23 cellular contexts compared by ENCODE assay signal in the genomic region with DNA sequence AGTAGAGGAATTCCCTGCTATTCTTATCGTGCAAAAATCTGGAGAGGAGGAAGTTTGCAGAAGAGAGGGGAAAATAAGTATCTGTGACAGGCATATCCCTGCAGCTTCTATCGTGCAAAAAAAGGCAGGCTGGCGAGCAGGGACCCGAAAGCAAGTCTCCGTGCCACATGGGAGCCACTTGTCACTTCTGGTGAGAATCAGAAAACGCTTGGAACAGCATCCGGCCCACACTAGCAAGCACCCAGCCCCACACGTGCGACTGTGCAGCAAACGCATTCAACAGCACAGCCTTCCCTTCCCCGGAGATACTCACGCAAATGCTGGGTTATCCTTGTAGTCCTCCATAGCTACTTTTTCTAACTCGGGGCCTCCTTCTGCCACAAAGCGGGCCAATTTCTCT. TPM values are rescaled to one million over a fixed set of nuclear protein-coding genes. Genes with fewer than 3 reads are reported as not detected.
DNase-seq lines count a peak whose midpoint lies in the region; ATAC-seq and TF ChIP-seq lines count a peak whose summit lies in the region.
"Had no signal": no experiment of that assay in that cellular context is flagged by ENCODE, and none has a peak within 500 bp of the region (broad histone marks: within the 10 kb centered on the region; RNA-seq: fewer than 3 reads in every experiment).

No MANE protein-coding gene starts in this region.

- H2AFZ ChIP-seq in osteoblast (ENCODE audit: low read length) = no peak overlapping the region

- H3K4me1 Mint-ChIP-seq in memory B cell = no peaks in the 10 kb centered on the region
- H3K4me1 Mint-ChIP-seq: B cell had no signal

- no peaks in the 10 kb centered on the region for H3K79me2 ChIP-seq in osteoblast (ENCODE audit: insufficient read depth, low read length)

- no peak for TF ChIP-seq CTCF in osteoblast (IDR thresholded peaks at IDR 0.05; ENCODE audit: extremely low read depth, low read depth, low read length)

- H3K36me3 Mint-ChIP-seq in memory B cell = peaks cover 20% of the 10 kb centered on the region

- H3K27me3 ChIP-seq in H7 (ENCODE audit: control insufficient read depth, insufficient read depth, low read length) (no peaks in the 10 kb centered on the region), osteoblast (ENCODE audit: insufficient read depth, low read length) (no peaks in the 10 kb centered on the region)
- H3K27me3 ChIP-seq: BLaER1 treated with 17β-estradiol and CSF1 and Interleukin-3, amounts not matched to agents 10 nM and 100 nM had no signal

- no peak overlapping the region for H3K4me3 Mint-ChIP-seq in memory B cell
- H3K4me3 Mint-ChIP-seq: B cell; CD4-positive, alpha-beta T cell; CD8-positive, alpha-beta T cell had no signal

- ATAC-seq in memory B cell (ENCODE audit: low read depth) = no peak
- ATAC-seq: A549; CD8-positive, alpha-beta T cell; GM12878 had no signal

- DNase-seq in H7 (peak; percentile 19), memory B cell (ENCODE audit: low spot score in 2 of 2) (no peak), osteoblast (ENCODE audit: insufficient read length, low spot score, missing footprints) (peak; percentile 58), NCI-H146 treated with DMSO at 0.1 percent for 48 hours (lab: John Stamatoyannopoulos, UW; ENCODE audit: unreplicated experiment) (no peak), DMS53 treated with DMSO at 0.1 percent for 48 hours (lab: John Stamatoyannopoulos, UW; ENCODE audit: unreplicated experiment) (no peak), T1000 (lab: John Stamatoyannopoulos, UW) (no peak)
- DNase-seq: AML-193; Caco-2; Calu3; CD4-positive, alpha-beta T cell; CD8-positive, alpha-beta T cell; DMS79; DND-41; EL; GDM1 had no signal

- H3K4me3 ChIP-seq in H7 (ENCODE audit: insufficient read depth, low read depth, low read length) (no peak overlapping the region), osteoblast (ENCODE audit: insufficient read depth, low read length) (no peak overlapping the region)
- H3K4me3 ChIP-seq: A549; BLaER1 treated with 17β-estradiol and CSF1 and Interleukin-3, amounts not matched to agents 10 nM and 100 nM; GM12878 had no signal

- peaks cover 10% of the 10 kb centered on the region for H3K36me3 ChIP-seq in H7 (replicated peaks; ENCODE audit: control insufficient read depth, insufficient read depth, low read length)
- H3K36me3 ChIP-seq in osteoblast (ENCODE audit: insufficient read depth, low read length) = peaks cover 47% of the 10 kb centered on the region

- H3K9me3 Mint-ChIP-seq in memory B cell = no peaks in the 10 kb centered on the region
- H3K9me3 Mint-ChIP-seq: CD4-positive, alpha-beta T cell; CD8-positive, alpha-beta T cell had no signal

- peak overlapping the region; percentile 35 for H3K27ac Mint-ChIP-seq in memory B cell
- H3K27ac Mint-ChIP-seq: B cell; CD4-positive, alpha-beta T cell; CD8-positive, alpha-beta T cell had no signal

- no peak overlapping the region for H3K4me2 ChIP-seq in osteoblast (ENCODE audit: insufficient read depth, low read length)
- H3K4me2 ChIP-seq: A549; BLaER1 treated with 17β-estradiol and CSF1 and Interleukin-3, amounts not matched to agents 10 nM and 100 nM had no signal

- H4K20me1 ChIP-seq in osteoblast (ENCODE audit: insufficient read depth, low read length) = peaks cover 6% of the 10 kb centered on the region

- no peaks in the 10 kb centered on the region for H3K27me3 Mint-ChIP-seq in memory B cell
- H3K27me3 Mint-ChIP-seq: B cell; CD4-positive, alpha-beta T cell had no signal

- no peak overlapping the region for H3K27ac ChIP-seq in osteoblast (ENCODE audit: low read depth, low read length)
- H3K27ac ChIP-seq: 22Rv1; A549; BLaER1 treated with 17β-estradiol and CSF1 and Interleukin-3, amounts not matched to agents 10 nM and 100 nM; C4-2B had no signal

- no peaks in the 10 kb centered on the region for H3K4me1 ChIP-seq in osteoblast (ENCODE audit: insufficient read depth, low read length)
- H3K4me1 ChIP-seq: A549; BLaER1 treated with 17β-estradiol and CSF1 and Interleukin-3, amounts not matched to agents 10 nM and 100 nM; Caco-2 had no signal

- H3K9me3 ChIP-seq in osteoblast (ENCODE audit: low read depth, low read length) = no peaks in the 10 kb centered on the region
- H3K9me3 ChIP-seq: A549; BLaER1 treated with 17β-estradiol and CSF1 and Interleukin-3, amounts not matched to agents 10 nM and 100 nM; Caco-2 had no signal

RNA-seq across cellular contexts. Expression of a gene that starts 16.9 kb away (rescaled TPM):
- total RNA-seq in H7 (2014; rRNA removed; shearing (Covaris generic)) = 43.7 and 44.4 TPM in 2 replicates
- 27.1 and 31.2 TPM in 2 replicates for total RNA-seq in osteoblast

RNA-seq across cellular contexts. Expression of a gene that starts 17.2 kb away (rescaled TPM):
- 39.9 and 43.3 TPM in 2 replicates for total RNA-seq in H7 (2014; rRNA removed; shearing (Covaris generic))
- total RNA-seq in osteoblast = 37.1 and 39.1 TPM in 2 replicates

RNA-seq across cellular contexts. Expression of a gene that starts 30.3 kb away (rescaled TPM):
- total RNA-seq in H7 (2014; rRNA removed; shearing (Covaris generic)) = 0.52 and 1.4 TPM in 2 replicates
- 0.29 and 0.36 TPM in 2 replicates for total RNA-seq in osteoblast
- total RNA-seq: A172; B cell; Calu3; CD4-positive, alpha-beta T cell; CD8-positive, alpha-beta T cell; Daoy had no signal

Comparison
In these comparisons a context has a peak if more than half of its experiments do, and no peak if none do; other contexts are left out.
1. DNase-seq: peak in H7 (single experiment) and osteoblast (single experiment); none in memory B cell (0 of 2), NCI-H146 treated with DMSO at 0.1 percent for 48 hours (single experiment), DMS53 treated with DMSO at 0.1 percent for 48 hours (single experiment) and T1000 (single experiment).